In the genomic region with DNA sequence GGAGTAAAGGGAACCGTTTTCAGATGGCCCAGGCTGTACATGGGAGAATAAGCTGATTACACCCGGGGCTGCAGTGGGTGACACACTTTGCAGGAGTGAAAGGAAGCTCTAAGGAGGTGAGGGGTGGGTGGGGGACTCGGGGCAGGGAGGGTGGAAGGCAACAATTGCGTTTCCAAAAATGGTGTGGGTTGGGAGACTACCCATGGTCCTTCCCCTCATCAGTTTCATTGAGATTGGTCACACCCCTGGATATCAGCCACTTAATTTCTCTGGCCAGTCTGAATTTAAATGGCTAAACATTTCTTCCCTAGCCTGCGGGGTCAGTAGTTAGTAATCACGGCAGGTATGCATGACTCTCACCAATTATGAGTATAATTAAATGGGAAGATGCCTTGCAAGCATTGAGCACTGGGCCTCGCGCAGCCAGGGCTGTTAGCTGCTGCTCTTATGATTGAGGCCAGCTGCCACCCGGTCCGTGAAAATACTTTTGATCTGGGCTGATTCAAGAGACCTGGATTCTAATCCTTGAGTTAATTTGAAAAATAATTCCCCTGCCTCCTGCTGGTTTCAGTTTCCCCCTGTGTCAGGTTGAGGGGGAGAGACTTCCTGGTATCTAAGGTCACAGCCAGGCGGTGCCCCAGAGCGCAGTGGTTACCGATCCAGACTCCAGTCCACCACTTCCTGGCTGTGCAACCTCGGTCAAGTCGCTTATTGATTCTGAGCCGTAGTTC, we compare ENCODE assay signal across 8 cellular contexts. TPM values are rescaled to one million over a fixed set of nuclear protein-coding genes. Genes with fewer than 3 reads are reported as not detected.
DNase-seq lines count a peak whose midpoint lies in the region; ATAC-seq and TF ChIP-seq lines count a peak whose summit lies in the region.

No MANE protein-coding gene starts in this region.

- peaks cover 50% of the 10 kb centered on the region for H3K36me3 ChIP-seq in DOHH2 (ENCODE audit: control insufficient read depth, low read length)
- H3K36me3 ChIP-seq in naive thymus-derived CD4-positive, alpha-beta T cell (ENCODE audit: control insufficient read depth in 2 of 3, insufficient read depth in 3 of 3, low read length in 3 of 3): no peaks in the 10 kb centered on the region
- peaks cover 0 to 4% of the 10 kb centered on the region in 2 donors for H3K36me3 ChIP-seq in neuronal stem cell (replicated peaks in 1 of 2; ENCODE audit: control insufficient read depth in 2 of 2, insufficient read depth in 2 of 2, low read length in 2 of 2)

- no peak overlapping the region for H3K18ac ChIP-seq in neuronal stem cell (ENCODE audit: low read length)

- no peak overlapping the region for H2BK120ac ChIP-seq in neuronal stem cell (ENCODE audit: low read depth, low read length)

- no CpG with 5 or more reads among the region's 16 CpGs for WGBS in neuronal stem cell (ENCODE audit: extremely low coverage in 2 of 2, insufficient read length in 2 of 2, insufficient replicate concordance in 1 of 2), 2 donors

- H3K4me1 ChIP-seq in DOHH2 (ENCODE audit: control insufficient read depth, low read length): peaks cover 78% of the 10 kb centered on the region
- H3K4me1 ChIP-seq in naive thymus-derived CD4-positive, alpha-beta T cell (ENCODE audit: control insufficient read depth in 2 of 2, insufficient read depth in 2 of 2, low read length in 2 of 2): peaks cover 68 to 89% of the 10 kb centered on the region in 2 donors
- peaks cover 1 to 12% of the 10 kb centered on the region in 2 donors for H3K4me1 ChIP-seq in neuronal stem cell (ENCODE audit: control insufficient read depth in 2 of 2, insufficient read depth in 1 of 2, low read depth in 1 of 2, low read length in 2 of 2)

- H2BK5ac ChIP-seq in neuronal stem cell (ENCODE audit: low read length): no peak overlapping the region

- no peak overlapping the region for H4K91ac ChIP-seq in neuronal stem cell (ENCODE audit: low read depth, low read length, poor library complexity)

- H3K9me3 Mint-ChIP-seq in activated CD8-positive, alpha-beta T cell treated with anti-CD3 and anti-CD28 coated beads, Interleukin-2, amount 10 ng/mL, durations not matched to agents 7 days and 5 days (ENCODE audit: insufficient read depth): no peaks in the 10 kb centered on the region
- no peaks in the 10 kb centered on the region for H3K9me3 Mint-ChIP-seq in naive thymus-derived CD4-positive, alpha-beta T cell

- intact Hi-C loops in naive thymus-derived CD4-positive, alpha-beta T cell (cut with micrococcal nuclease): loop anchor here in 1 of 2 donors (1.0 kb wide), 1 partner anchor 23 kb away; a partner anchor contains a TSS

- DNase-seq in KBM-7 (peak; percentile 69), neuronal stem cell (ENCODE audit: low spot score) (no peak), SK-N-DZ (ENCODE audit: low spot score) (no peak)
- peak; percentile 79 for DNase-seq in activated CD8-positive, alpha-beta T cell treated with anti-CD3 and anti-CD28 coated beads, Interleukin-2, amount 10 ng/mL, durations not matched to agents 7 days and 5 days
- peak in 7 of 9 donors; percentile 16 to 33 (median 29) for DNase-seq in naive thymus-derived CD4-positive, alpha-beta T cell

- H3K9me3 ChIP-seq in DOHH2 (ENCODE audit: control insufficient read depth, insufficient read depth, low read length) (no peaks in the 10 kb centered on the region), neuronal stem cell (replicated peaks in 1 of 2; ENCODE audit: control insufficient read depth in 2 of 2, insufficient read depth in 1 of 2, low read depth in 1 of 2, low read length in 2 of 2) (no peaks in the 10 kb centered on the region)
- no peaks in the 10 kb centered on the region for H3K9me3 ChIP-seq in naive thymus-derived CD4-positive, alpha-beta T cell (ENCODE audit: control insufficient read depth in 2 of 3, low read length in 3 of 3)

- ATAC-seq in GM19452 (IDR thresholded peaks at IDR 0.05; ENCODE audit: unreplicated experiment) (peak; percentile 64), GM21528 (IDR thresholded peaks at IDR 0.05; ENCODE audit: low FRiP score, unreplicated experiment) (no peak)
- ATAC-seq in activated CD8-positive, alpha-beta T cell treated with anti-CD3 and anti-CD28 coated beads, Interleukin-2, amount 10 ng/mL, durations not matched to agents 7 days and 5 days: peak; percentile 76
- peak; percentile 75 for ATAC-seq in naive thymus-derived CD4-positive, alpha-beta T cell

- H3K9ac ChIP-seq in neuronal stem cell (ENCODE audit: low read depth, low read length, poor library complexity): no peak overlapping the region

- H3K79me1 ChIP-seq in neuronal stem cell (ENCODE audit: low read depth, low read length): peaks cover 2% of the 10 kb centered on the region

- no peak overlapping the region for H2BK15ac ChIP-seq in neuronal stem cell (ENCODE audit: low read length)

- CTCF ChIA-PET in activated CD8-positive, alpha-beta T cell treated with anti-CD3 and anti-CD28 coated beads, Interleukin-2, amount 10 ng/mL, durations not matched to agents 7 days and 5 days (lab: Charles Lee): interaction anchor here (0.7 to 3.6 kb wide), 6 partner anchors 7 to 495 kb away, joined by 3 to 13 read pairs (median 4); no protein-coding TSS in a partner anchor
- CTCF ChIA-PET in naive thymus-derived CD4-positive, alpha-beta T cell (lab: Charles Lee): interaction anchor here (2.8 kb wide), 1 partner anchor 41 kb away, joined by 11 read pairs; no protein-coding TSS in a partner anchor

- H2AFZ ChIP-seq in neuronal stem cell (ENCODE audit: low read length): no peak overlapping the region

- peak; percentile 37 for TF ChIP-seq CTCF in DOHH2 (IDR thresholded peaks at IDR 0.05; ENCODE audit: low read depth, low read length, poor library complexity, severe bottlenecking)

- H3K27me3 ChIP-seq in DOHH2 (ENCODE audit: control insufficient read depth, low read length) (no peaks in the 10 kb centered on the region), neuronal stem cell (ENCODE audit: control insufficient read depth in 3 of 3, insufficient read depth in 3 of 3, low read depth in 1 of 3, low read length in 3 of 3) (no peaks in the 10 kb centered on the region)
- H3K27me3 ChIP-seq in naive thymus-derived CD4-positive, alpha-beta T cell (ENCODE audit: control insufficient read depth in 2 of 2, insufficient read depth in 2 of 2, low read length in 2 of 2): no peaks in the 10 kb centered on the region

- no peak overlapping the region for H3K4ac ChIP-seq in neuronal stem cell (ENCODE audit: low read length)

- H3F3A ChIP-seq in DOHH2 (ENCODE audit: control insufficient read depth, insufficient read depth): peaks cover 45% of the 10 kb centered on the region

- H3K36me3 Mint-ChIP-seq in activated CD8-positive, alpha-beta T cell treated with anti-CD3 and anti-CD28 coated beads, Interleukin-2, amount 10 ng/mL, durations not matched to agents 7 days and 5 days (ENCODE audit: low read depth): peaks cover 12% of the 10 kb centered on the region
- peaks cover 0 to 3% (median 0%) of the 10 kb centered on the region in 5 donors for H3K36me3 Mint-ChIP-seq in naive thymus-derived CD4-positive, alpha-beta T cell

- H3K27ac ChIP-seq in DOHH2 (ENCODE audit: low read depth, low read length): peak overlapping the region; percentile 68
- H3K27ac ChIP-seq in naive thymus-derived CD4-positive, alpha-beta T cell (ENCODE audit: low read depth, low read length): peak overlapping the region; percentile 62
- H3K27ac ChIP-seq in neuronal stem cell (replicated peaks; ENCODE audit: low read length): no peak overlapping the region

- peak overlapping the region; percentile 82 for H3K27ac Mint-ChIP-seq in activated CD8-positive, alpha-beta T cell treated with anti-CD3 and anti-CD28 coated beads, Interleukin-2, amount 10 ng/mL, durations not matched to agents 7 days and 5 days
- peak overlapping the region; percentile 68 to 100 (median 87) for H3K27ac Mint-ChIP-seq in naive thymus-derived CD4-positive, alpha-beta T cell

- H3K9me2 ChIP-seq in DOHH2 (replicated peaks; ENCODE audit: control insufficient read depth, low read length): no peaks in the 10 kb centered on the region

- H4K8ac ChIP-seq in neuronal stem cell (ENCODE audit: low read depth, low read length): no peak overlapping the region

- H4K20me1 ChIP-seq in DOHH2 (ENCODE audit: control insufficient read depth, insufficient read depth, low read depth, low read length): peaks cover 16% of the 10 kb centered on the region

- in situ Hi-C loops in KBM-7 (cut with MboI; ENCODE audit: low pct_unique_long_range_greater_than_20kb, low sequenced_read_pairs): no loop called here

- no peaks in the 10 kb centered on the region for H3K27me3 Mint-ChIP-seq in activated CD8-positive, alpha-beta T cell treated with anti-CD3 and anti-CD28 coated beads, Interleukin-2, amount 10 ng/mL, durations not matched to agents 7 days and 5 days (ENCODE audit: low read depth)
- H3K27me3 Mint-ChIP-seq in naive thymus-derived CD4-positive, alpha-beta T cell: no peaks in the 10 kb centered on the region

- peaks cover 88% of the 10 kb centered on the region for H3K4me1 Mint-ChIP-seq in activated CD8-positive, alpha-beta T cell treated with anti-CD3 and anti-CD28 coated beads, Interleukin-2, amount 10 ng/mL, durations not matched to agents 7 days and 5 days (ENCODE audit: low read depth)
- peaks cover 72 to 85% (median 82%) of the 10 kb centered on the region in 7 donors for H3K4me1 Mint-ChIP-seq in naive thymus-derived CD4-positive, alpha-beta T cell

- H2BK12ac ChIP-seq in neuronal stem cell (ENCODE audit: low read length): no peak overlapping the region

- peak overlapping the region; percentile 56 for H3K4me3 Mint-ChIP-seq in activated CD8-positive, alpha-beta T cell treated with anti-CD3 and anti-CD28 coated beads, Interleukin-2, amount 10 ng/mL, durations not matched to agents 7 days and 5 days
- H3K4me3 Mint-ChIP-seq in naive thymus-derived CD4-positive, alpha-beta T cell: peak overlapping the region; percentile 52 to 74 (median 69)

- H3K14ac ChIP-seq in neuronal stem cell (ENCODE audit: low read length): no peak overlapping the region

- POLR2A ChIA-PET in activated CD8-positive, alpha-beta T cell treated with anti-CD3 and anti-CD28 coated beads, Interleukin-2, amount 10 ng/mL, durations not matched to agents 7 days and 5 days (lab: Charles Lee): interaction anchor here (2.9 to 4.1 kb wide), 2 partner anchors 20 to 23 kb away, joined by 8 to 17 read pairs; a partner anchor contains a TSS
- POLR2A ChIA-PET in naive thymus-derived CD4-positive, alpha-beta T cell (lab: Charles Lee): interaction anchor here (1.8 to 2.1 kb wide), 2 partner anchors 21 to 24 kb away, joined by 5 to 10 read pairs; a partner anchor contains a TSS

- H3K4me2 ChIP-seq in DOHH2 (ENCODE audit: low read length): peak overlapping the region; percentile 68
- no peak overlapping the region for H3K4me2 ChIP-seq in neuronal stem cell (ENCODE audit: insufficient read depth, low read length, poor library complexity, severe bottlenecking)

- H3K4me3 ChIP-seq in DOHH2 (ENCODE audit: low read length) (peak overlapping the region; percentile 50), neuronal stem cell (ENCODE audit: low read length in 2 of 2) (no peak overlapping the region)
- H3K4me3 ChIP-seq in naive thymus-derived CD4-positive, alpha-beta T cell (ENCODE audit: low read length): peak overlapping the region; percentile 24

- H3K79me2 ChIP-seq in DOHH2 (ENCODE audit: control insufficient read depth, low read length): peaks cover 96% of the 10 kb centered on the region

- H2AK5ac ChIP-seq in neuronal stem cell (ENCODE audit: low read depth, low read length): no peak overlapping the region

- no peak overlapping the region for H3K23ac ChIP-seq in neuronal stem cell (ENCODE audit: low read depth, low read length, poor library complexity)

RNA-seq across cellular contexts. Expression of a gene that starts 23.3 kb away (rescaled TPM):
- 10 to 100 TPM; 36.8 to 37.9 TPM for total RNA-seq in activated CD8-positive, alpha-beta T cell treated with anti-CD3 and anti-CD28 coated beads, Interleukin-2, amount 10 ng/mL, durations not matched to agents 7 days and 5 days
- total RNA-seq in naive thymus-derived CD4-positive, alpha-beta T cell: 10 to 100 TPM; 34.5 to 87.5 (median 35.6) TPM
- 1 to 10 TPM; 3.0 to 3.2 TPM for polyA plus RNA-seq in naive thymus-derived CD4-positive, alpha-beta T cell
- 27.6 TPM for polyA plus RNA-seq in neuronal stem cell (2013, experiment 1 of 2)
- polyA plus RNA-seq in neuronal stem cell (2013, experiment 2 of 2): 30.3 TPM
- polyA plus RNA-seq in SK-N-DZ (2014; cell fraction: cytosol; rRNA removed): 23.6 and 27.2 TPM in 2 replicates
- polyA plus RNA-seq in SK-N-DZ (2014; cell fraction: nucleus; rRNA removed): 49.9 and 68.9 TPM in 2 replicates

Comparison
In these comparisons a context has a peak if more than half of its experiments do, and no peak if none do; other contexts are left out.
1. H3K4me3 ChIP-seq: peak in DOHH2 (single experiment) and naive thymus-derived CD4-positive, alpha-beta T cell (single experiment); none in neuronal stem cell (0 of 2).
2. DNase-seq: peak in KBM-7 (single experiment), activated CD8-positive, alpha-beta T cell treated with anti-CD3 and anti-CD28 coated beads, Interleukin-2, amount 10 ng/mL, durations not matched to agents 7 days and 5 days (single experiment) and naive thymus-derived CD4-positive, alpha-beta T cell (7 of 9); none in neuronal stem cell (single experiment) and SK-N-DZ (single experiment).